15 cellular contexts compared by ENCODE assay signal in the genomic region with DNA sequence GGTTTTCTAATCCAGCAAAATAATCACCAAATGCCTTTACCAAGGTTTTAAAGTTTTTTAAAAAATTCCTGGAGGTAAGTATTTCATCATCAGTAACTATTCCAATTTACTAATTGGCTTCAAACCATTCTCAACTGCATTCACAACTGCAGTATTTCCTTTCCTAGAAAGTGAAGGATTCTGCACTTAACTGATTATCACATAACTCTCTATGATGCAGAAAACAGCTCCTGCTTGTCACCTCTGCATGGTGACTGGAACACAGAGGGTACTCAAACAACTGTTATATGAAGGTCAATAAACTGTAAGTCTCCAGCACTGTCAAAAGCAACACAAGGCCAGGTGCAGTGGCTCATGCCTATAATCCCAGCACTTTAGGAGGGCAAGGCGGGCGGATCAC. TPM values are rescaled to one million over a fixed set of nuclear protein-coding genes. Genes with fewer than 3 reads are reported as not detected.
A peak's percentile ranks its signal among the peaks of the same experiment; 100 is the strongest.
DNase-seq lines count a peak whose midpoint lies in the region; ATAC-seq and TF ChIP-seq lines count a peak whose summit lies in the region.
"Had no signal": no experiment of that assay in that cellular context is flagged by ENCODE, and none has a peak within 500 bp of the region (broad histone marks: within the 10 kb centered on the region; RNA-seq: fewer than 3 reads in every experiment).

No MANE protein-coding gene starts in this region.

- H3K79me2 ChIP-seq in OCI-LY3 (ENCODE audit: low read length), result peaks cover 50% of the 10 kb centered on the region

- peaks cover 20% of the 10 kb centered on the region for H3K4me1 ChIP-seq in OCI-LY3 (ENCODE audit: low read length)
- peaks cover 0 to 39% (median 13%) of the 10 kb centered on the region in 12 donors for H3K4me1 ChIP-seq in heart left ventricle
- H3K4me1 ChIP-seq in upper lobe of right lung, result peaks cover 14% of the 10 kb centered on the region

- no peak overlapping the region for H3K27ac ChIP-seq in OCI-LY3 (ENCODE audit: low read length)
- H3K27ac ChIP-seq in heart left ventricle, result no peak overlapping the region
- H3K27ac ChIP-seq in upper lobe of right lung, result no peak overlapping the region
- H3K27ac ChIP-seq: coronary artery, gastroesophageal sphincter, sigmoid colon, testis had no signal

- H3K9me3 ChIP-seq in OCI-LY3 (ENCODE audit: insufficient read depth, low read length), result no peaks in the 10 kb centered on the region
- H3K9me3 ChIP-seq in heart left ventricle, result no peaks in the 10 kb centered on the region
- H3K9me3 ChIP-seq in upper lobe of right lung, result no peaks in the 10 kb centered on the region
- H3K9me3 ChIP-seq: gastroesophageal sphincter, sigmoid colon, testis had no signal

- peak; percentile 24 for ATAC-seq in stimulated activated naive CD8-positive, alpha-beta T cell treated with anti-CD3 and anti-CD28 coated beads, Interleukin-15, Interleukin-2, amounts not matched to agents 100 U/mL and 50 U/mL, for 24 hours
- no peak for ATAC-seq in stimulated activated naive CD8-positive, alpha-beta T cell treated with anti-CD3 and anti-CD28 coated beads, Interleukin-15, amount 100 ng/mL, for 72 hours
- ATAC-seq in heart left ventricle (peak; percentile 59 to 78 (median 72)), upper lobe of right lung (peak; percentile 14), GM18870 (IDR thresholded peaks at IDR 0.05; ENCODE audit: unreplicated experiment) (no peak)
- ATAC-seq: gastroesophageal sphincter had no signal

- H4K20me1 ChIP-seq in OCI-LY3 (ENCODE audit: insufficient read depth, low read length), result peaks cover 21% of the 10 kb centered on the region

- H3K27me3 ChIP-seq in OCI-LY3 (ENCODE audit: low read depth, low read length) (no peaks in the 10 kb centered on the region), heart left ventricle (no peaks in the 10 kb centered on the region), upper lobe of right lung (no peaks in the 10 kb centered on the region)
- H3K27me3 ChIP-seq: gastroesophageal sphincter, sigmoid colon, testis had no signal

- intact Hi-C loops in heart left ventricle (cut with DNase I), result no loop called here
- intact Hi-C loops in upper lobe of right lung (cut with DNase I), result no loop called here

- H3K4me1 Mint-ChIP-seq in stimulated activated naive CD8-positive, alpha-beta T cell treated with anti-CD3 and anti-CD28 coated beads, Interleukin-15, amount 100 ng/mL, for 72 hours, result peaks cover 57% of the 10 kb centered on the region

- H3K9me3 Mint-ChIP-seq in stimulated activated naive CD8-positive, alpha-beta T cell treated with anti-CD3 and anti-CD28 coated beads, Interleukin-15, amount 100 ng/mL, for 72 hours, result no peaks in the 10 kb centered on the region

- 69 to 84% (median 75%) methylated on average over 2 of the region's 2 CpGs for WGBS in heart left ventricle, 4 donors

- H3K36me3 ChIP-seq in OCI-LY3 (replicated peaks; ENCODE audit: low read depth, low read length) (no peaks in the 10 kb centered on the region), heart left ventricle (no peaks in the 10 kb centered on the region), upper lobe of right lung (no peaks in the 10 kb centered on the region)
- H3K36me3 ChIP-seq: gastroesophageal sphincter, sigmoid colon had no signal

- H3K4me3 Mint-ChIP-seq in stimulated activated naive CD8-positive, alpha-beta T cell treated with anti-CD3 and anti-CD28 coated beads, Interleukin-15, amount 100 ng/mL, for 72 hours, result peak overlapping the region in 1 of 2 donors; percentile 26

- no peak overlapping the region for H3K4me3 ChIP-seq in OCI-LY3 (ENCODE audit: low read length)
- no peak overlapping the region for H3K4me3 ChIP-seq in heart left ventricle
- H3K4me3 ChIP-seq in upper lobe of right lung, result no peak overlapping the region
- H3K4me3 ChIP-seq: coronary artery, gastroesophageal sphincter, sigmoid colon, testis had no signal

- H2AFZ ChIP-seq in OCI-LY3 (ENCODE audit: low read depth, low read length), result no peak overlapping the region

- no peak overlapping the region for H3K27ac Mint-ChIP-seq in stimulated activated naive CD8-positive, alpha-beta T cell treated with anti-CD3 and anti-CD28 coated beads, Interleukin-15, amount 100 ng/mL, for 72 hours

- no peak for TF ChIP-seq POLR2A in heart left ventricle (IDR thresholded peaks at IDR 0.05)

- TF ChIP-seq CTCF in OCI-LY3 (IDR thresholded peaks at IDR 0.05; ENCODE audit: low read depth, low read length) (no peak), heart left ventricle (IDR thresholded peaks at IDR 0.05) (no peak), upper lobe of right lung (IDR thresholded peaks at IDR 0.05) (no peak)

- H3K27me3 Mint-ChIP-seq in stimulated activated naive CD8-positive, alpha-beta T cell treated with anti-CD3 and anti-CD28 coated beads, Interleukin-15, amount 100 ng/mL, for 72 hours, result no peaks in the 10 kb centered on the region

- H3K9ac ChIP-seq in OCI-LY3 (ENCODE audit: low read length), result no peak overlapping the region

- no peak for DNase-seq in stimulated activated naive CD8-positive, alpha-beta T cell treated with anti-CD3 and anti-CD28 coated beads, Interleukin-15, Interleukin-2, amounts not matched to agents 100 U/mL and 50 U/mL, for 24 hours
- DNase-seq in stimulated activated naive CD8-positive, alpha-beta T cell treated with anti-CD3 and anti-CD28 coated beads, Interleukin-15, amount 100 ng/mL, for 72 hours, result no peak
- no peak for DNase-seq in heart left ventricle
- DNase-seq in upper lobe of right lung, result no peak
- DNase-seq in anterior cingulate cortex (lab: John Stamatoyannopoulos, UW), result no peak
- DNase-seq in T1000 (lab: John Stamatoyannopoulos, UW), result no peak
- DNase-seq: GOT3, NCI-H2029, NCI-H510A treated with DMSO at 0.1 percent for 48 hours, sigmoid colon had no signal

- H3K4me2 ChIP-seq in OCI-LY3 (ENCODE audit: low read length), result peak overlapping the region; percentile 35

RNA-seq across cellular contexts. Expression of a gene that starts 42.6 kb away (rescaled TPM):
- 10 to 100 TPM; 26.7 to 42.4 (median 39.1) TPM for total RNA-seq in heart left ventricle
- polyA plus RNA-seq in heart left ventricle, result 10 to 100 TPM in 1 of 2 donors, 1 to 10 TPM in 1; 8.6 to 24.6 TPM
- total RNA-seq in upper lobe of right lung, result 48.5 TPM

Comparison
In these comparisons a context has a peak if more than half of its experiments do, and no peak if none do; other contexts are left out.
1. ATAC-seq: peak in stimulated activated naive CD8-positive, alpha-beta T cell treated with anti-CD3 and anti-CD28 coated beads, Interleukin-15, Interleukin-2, amounts not matched to agents 100 U/mL and 50 U/mL, for 24 hours (single experiment), heart left ventricle (4 of 4) and upper lobe of right lung (single experiment); none in stimulated activated naive CD8-positive, alpha-beta T cell treated with anti-CD3 and anti-CD28 coated beads, Interleukin-15, amount 100 ng/mL, for 72 hours (single experiment) and GM18870 (single experiment).